In the genomic region with DNA sequence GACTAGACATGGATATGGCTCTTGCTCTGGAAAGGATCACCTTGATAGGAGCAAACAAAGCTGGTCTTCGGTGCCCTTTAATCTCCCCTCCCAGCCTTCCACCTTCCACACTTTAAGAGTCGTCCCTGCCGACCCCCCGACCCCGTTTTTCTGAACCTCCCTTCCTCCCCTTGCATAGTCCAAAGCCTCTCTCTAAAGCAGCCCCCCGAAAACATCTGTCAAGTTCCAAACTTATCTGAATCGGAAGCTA, we compare ENCODE assay signal across 8 cellular contexts. TPM values are rescaled to one million over a fixed set of nuclear protein-coding genes. Genes with fewer than 3 reads are reported as not detected.
DNase-seq lines count a peak whose midpoint lies in the region; ATAC-seq and TF ChIP-seq lines count a peak whose summit lies in the region.

No MANE protein-coding gene starts in this region.

- TF ChIP-seq CTCF in fibroblast of villous mesenchyme (IDR thresholded peaks at IDR 0.05; ENCODE audit: insufficient read depth, low read depth, low read length) (no peak), retinal pigment epithelial cell (conservative IDR thresholded peaks at IDR 0.05; ENCODE audit: low read depth, low read length) (no peak)

- H3K9ac ChIP-seq in SK-N-MC (ENCODE audit: insufficient read length), result peak overlapping the region; percentile 99

- ATAC-seq in GM21423 (IDR thresholded peaks at IDR 0.05; ENCODE audit: unreplicated experiment) (peak; percentile 7), GM21447 (IDR thresholded peaks at IDR 0.05; ENCODE audit: unreplicated experiment) (no peak), GM19452 (IDR thresholded peaks at IDR 0.05; ENCODE audit: unreplicated experiment) (no peak), HG03432 (IDR thresholded peaks at IDR 0.05; ENCODE audit: unreplicated experiment) (no peak)

- peaks cover 27% of the 10 kb centered on the region for H3K36me3 ChIP-seq in SK-N-MC (ENCODE audit: insufficient read depth, low read length)

- H3K27ac ChIP-seq in SK-N-MC, result peak overlapping the region; percentile 89

- peak overlapping the region; percentile 95 for H3K4me3 ChIP-seq in SK-N-MC
- H3K4me3 ChIP-seq in fibroblast of villous mesenchyme (ENCODE audit: low read depth, low read length), result peak overlapping the region; percentile 74
- peak overlapping the region; percentile 100 for H3K4me3 ChIP-seq in retinal pigment epithelial cell (ENCODE audit: low read length)

- DNase-seq in SK-N-MC (ENCODE audit: low read depth, low spot score) (no peak), fibroblast of villous mesenchyme (ENCODE audit: low read depth) (peak; percentile 14), retinal pigment epithelial cell (ENCODE audit: low read depth) (no peak), AML-193 (lab: John Stamatoyannopoulos, UW) (no peak)

- H3K9me3 ChIP-seq in SK-N-MC (ENCODE audit: low read depth, low read length), result no peaks in the 10 kb centered on the region

RNA-seq across cellular contexts. Expression of gene NUP214, which starts 0.4 kb away (rescaled TPM):
- total RNA-seq in fibroblast of villous mesenchyme, result 16.4 and 17.1 TPM in 2 replicates

RNA-seq across cellular contexts. Expression of gene AIF1L, which starts 28.6 kb away (rescaled TPM):
- total RNA-seq in fibroblast of villous mesenchyme, result 0.32 and 0.43 TPM in 2 replicates
